ENCODE assay signal across 21 cellular contexts in the genomic region with DNA sequence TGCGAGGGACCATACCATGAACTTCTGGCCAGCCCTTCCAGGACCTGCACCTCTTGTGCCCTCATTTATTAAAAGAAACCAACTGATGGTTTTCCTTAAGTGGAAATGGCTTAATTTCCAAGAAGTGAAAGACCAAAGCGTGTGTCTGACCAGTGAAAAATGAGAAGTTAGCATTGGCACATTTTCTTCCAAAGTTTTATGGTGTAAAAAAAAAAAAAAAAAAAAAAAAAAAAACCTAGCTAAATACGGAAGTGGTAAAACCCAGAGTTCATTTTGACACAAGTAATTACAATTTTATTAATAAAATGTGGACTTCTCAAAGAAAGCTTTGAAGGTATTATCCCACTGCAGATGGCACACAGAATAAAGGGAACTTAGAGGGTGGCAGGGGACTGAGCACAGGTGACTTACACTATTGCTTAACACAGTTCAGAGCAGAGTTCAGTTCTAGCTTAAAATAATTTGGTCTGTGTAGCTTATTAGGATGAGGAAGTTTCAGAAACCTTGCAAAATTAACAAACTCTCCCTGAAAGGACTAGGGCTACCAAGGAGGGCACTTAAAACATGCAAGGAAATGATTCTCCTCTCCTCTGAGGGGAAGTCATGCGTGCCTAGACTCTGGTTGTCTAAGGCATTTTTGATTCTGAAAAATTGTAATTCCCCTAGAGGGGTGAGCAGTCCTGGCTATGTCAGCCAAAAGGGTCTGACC. TPM values are rescaled to one million over a fixed set of nuclear protein-coding genes. Genes with fewer than 3 reads are reported as not detected.
DNase-seq lines count a peak whose midpoint lies in the region; ATAC-seq and TF ChIP-seq lines count a peak whose summit lies in the region.
"Had no signal": no experiment of that assay in that cellular context is flagged by ENCODE, and none has a peak within 500 bp of the region (broad histone marks: within the 10 kb centered on the region; RNA-seq: fewer than 3 reads in every experiment).

No MANE protein-coding gene starts in this region.

- POLR2A ChIA-PET in activated CD8-positive, alpha-beta T cell treated with anti-CD3 and anti-CD28 coated beads, Interleukin-2, amount 10 ng/mL, durations not matched to agents 7 days and 5 days (lab: Charles Lee), result no interaction called here

- 73% methylated on average over 3 of the region's 4 CpGs for WGBS in right lobe of liver (ENCODE audit: insufficient coverage, low coverage, low lambda C conversion rate, missing lambda C conversion rate)
- WGBS in esophagus squamous epithelium, 2 donors, result 74 to 84% methylated on average over 4 of the region's 4 CpGs

- H3K36me3 ChIP-seq in right lobe of liver (no peaks in the 10 kb centered on the region), esophagus squamous epithelium (peaks cover 0 to 25% (median 0%) of the 10 kb centered on the region in 3 donors)

- CTCF ChIA-PET in activated CD8-positive, alpha-beta T cell treated with anti-CD3 and anti-CD28 coated beads, Interleukin-2, amount 10 ng/mL, durations not matched to agents 7 days and 5 days (lab: Charles Lee), result interaction anchor here (1.2 kb wide), 1 partner anchor 11 kb away, joined by 4 read pairs; no protein-coding TSS in a partner anchor

- DNase-seq in AML-193 (lab: John Stamatoyannopoulos, UW) (peak; percentile 93 to 96), Kasumi-1 (lab: John Stamatoyannopoulos, UW) (peak; percentile 61 to 67), T-helper 17 cell (no peak), right lobe of liver (no peak), AG08395 (ENCODE audit: low spot score) (no peak), esophagus squamous epithelium (lab: John Stamatoyannopoulos, UW) (no peak)
- no peak for DNase-seq in activated CD8-positive, alpha-beta T cell treated with anti-CD3 and anti-CD28 coated beads, Interleukin-2, amount 10 ng/mL, durations not matched to agents 7 days and 5 days
- DNase-seq: activated CD4-positive, alpha-beta T cell treated with anti-CD3 and anti-CD28 coated beads for 36 hours; activated CD8-positive, alpha-beta memory T cell treated with anti-CD3 and anti-CD28 coated beads, Interleukin-2, amount 10 ng/mL, durations not matched to agents 7 days and 5 days; CD4-positive, alpha-beta memory T cell; DMS79; HFFc6; NCI-H187 treated with DMSO at 0.1 percent for 48 hours; NCI-H446; stimulated activated CD4-positive, alpha-beta T cell treated with anti-CD3 and anti-CD28 coated beads, Interleukin-15, amount 100 ng/mL, for 24 hours; stimulated activated naive CD8-positive, alpha-beta T cell treated with anti-CD3 and anti-CD28 coated beads, Interleukin-15, Interleukin-2, amounts not matched to agents 100 U/mL and 50 U/mL, for 24 hours; T-helper 9 cell; transverse colon had no signal

- H3K4me3 ChIP-seq in right lobe of liver (no peak overlapping the region), esophagus squamous epithelium (no peak overlapping the region)
- H3K4me3 ChIP-seq: transverse colon had no signal

- H3K4me1 Mint-ChIP-seq in T-helper 17 cell, result no peaks in the 10 kb centered on the region
- peaks cover 11% of the 10 kb centered on the region for H3K4me1 Mint-ChIP-seq in activated CD8-positive, alpha-beta T cell treated with anti-CD3 and anti-CD28 coated beads, Interleukin-2, amount 10 ng/mL, durations not matched to agents 7 days and 5 days (ENCODE audit: low read depth)
- H3K4me1 Mint-ChIP-seq: nephron had no signal

- peaks cover 4% of the 10 kb centered on the region for H3K36me3 Mint-ChIP-seq in T-helper 17 cell (ENCODE audit: low read depth)
- H3K36me3 Mint-ChIP-seq in activated CD8-positive, alpha-beta T cell treated with anti-CD3 and anti-CD28 coated beads, Interleukin-2, amount 10 ng/mL, durations not matched to agents 7 days and 5 days (ENCODE audit: low read depth), result peaks cover 3% of the 10 kb centered on the region
- H3K36me3 Mint-ChIP-seq: activated CD8-positive, alpha-beta memory T cell treated with anti-CD3 and anti-CD28 coated beads, Interleukin-2, amount 10 ng/mL, durations not matched to agents 7 days and 5 days had no signal

- H3K4me3 Mint-ChIP-seq in T-helper 17 cell, result no peak overlapping the region
- H3K4me3 Mint-ChIP-seq in activated CD8-positive, alpha-beta T cell treated with anti-CD3 and anti-CD28 coated beads, Interleukin-2, amount 10 ng/mL, durations not matched to agents 7 days and 5 days, result no peak overlapping the region
- H3K4me3 Mint-ChIP-seq: activated CD4-positive, alpha-beta T cell treated with anti-CD3 and anti-CD28 coated beads for 36 hours; activated CD8-positive, alpha-beta memory T cell treated with anti-CD3 and anti-CD28 coated beads, Interleukin-2, amount 10 ng/mL, durations not matched to agents 7 days and 5 days; CD4-positive, alpha-beta memory T cell; HFFc6; nephron had no signal

- no peaks in the 10 kb centered on the region for H3K27me3 ChIP-seq in right lobe of liver
- no peaks in the 10 kb centered on the region for H3K27me3 ChIP-seq in esophagus squamous epithelium
- H3K27me3 ChIP-seq: transverse colon had no signal

- intact Hi-C loops in right lobe of liver (cut with DNase I) (no loop called here), esophagus squamous epithelium (cut with DNase I) (no loop called here)

- no peak overlapping the region for H3K27ac Mint-ChIP-seq in T-helper 17 cell
- no peak overlapping the region for H3K27ac Mint-ChIP-seq in activated CD8-positive, alpha-beta T cell treated with anti-CD3 and anti-CD28 coated beads, Interleukin-2, amount 10 ng/mL, durations not matched to agents 7 days and 5 days
- H3K27ac Mint-ChIP-seq: activated CD4-positive, alpha-beta T cell treated with anti-CD3 and anti-CD28 coated beads for 36 hours; activated CD8-positive, alpha-beta memory T cell treated with anti-CD3 and anti-CD28 coated beads, Interleukin-2, amount 10 ng/mL, durations not matched to agents 7 days and 5 days; activated T-helper 2 cell treated with anti-CD3 and anti-CD28 coated beads, Interferon-gamma antibody, Interleukin-2, Interleukin-4, amounts not matched to agents 10 μg/mL and 5 μg/mL and 100 μg/mL, durations not matched to agents 14 hours and 24 hours and 36 hours; CD4-positive, alpha-beta memory T cell; HFFc6; nephron had no signal

- H3K4me1 ChIP-seq in right lobe of liver (peaks cover 0 to 10% (median 0%) of the 10 kb centered on the region in 4 donors), esophagus squamous epithelium (no peaks in the 10 kb centered on the region)
- H3K4me1 ChIP-seq: transverse colon had no signal

- H3K27me3 Mint-ChIP-seq in T-helper 17 cell, result no peaks in the 10 kb centered on the region
- no peaks in the 10 kb centered on the region for H3K27me3 Mint-ChIP-seq in activated CD8-positive, alpha-beta T cell treated with anti-CD3 and anti-CD28 coated beads, Interleukin-2, amount 10 ng/mL, durations not matched to agents 7 days and 5 days (ENCODE audit: low read depth)
- H3K27me3 Mint-ChIP-seq: activated CD4-positive, alpha-beta T cell treated with anti-CD3 and anti-CD28 coated beads for 36 hours; activated CD8-positive, alpha-beta memory T cell treated with anti-CD3 and anti-CD28 coated beads, Interleukin-2, amount 10 ng/mL, durations not matched to agents 7 days and 5 days; CD4-positive, alpha-beta memory T cell had no signal

- H3K9me3 ChIP-seq in T-helper 17 cell (ENCODE audit: control insufficient read depth, low read length, poor library complexity, severe bottlenecking) (no peaks in the 10 kb centered on the region), right lobe of liver (no peaks in the 10 kb centered on the region), esophagus squamous epithelium (no peaks in the 10 kb centered on the region)
- H3K9me3 ChIP-seq: transverse colon had no signal

- ATAC-seq in T-helper 17 cell (peak; percentile 27), right lobe of liver (peak; percentile 83 to 95 (median 90)), HG03135 (IDR thresholded peaks at IDR 0.05; ENCODE audit: unreplicated experiment) (no peak)
- ATAC-seq in activated CD8-positive, alpha-beta T cell treated with anti-CD3 and anti-CD28 coated beads, Interleukin-2, amount 10 ng/mL, durations not matched to agents 7 days and 5 days, result no peak
- ATAC-seq: activated CD4-positive, alpha-beta T cell treated with anti-CD3 and anti-CD28 coated beads for 36 hours; activated CD8-positive, alpha-beta memory T cell treated with anti-CD3 and anti-CD28 coated beads, Interleukin-2, amount 10 ng/mL, durations not matched to agents 7 days and 5 days; stimulated activated naive CD8-positive, alpha-beta T cell treated with anti-CD3 and anti-CD28 coated beads, Interleukin-15, Interleukin-2, amounts not matched to agents 100 U/mL and 50 U/mL, for 24 hours had no signal

- TF ChIP-seq POLR2A in right lobe of liver (IDR thresholded peaks at IDR 0.05), result no peak
- TF ChIP-seq POLR2A in esophagus squamous epithelium (IDR thresholded peaks at IDR 0.05), result no peak

- H3K9me3 Mint-ChIP-seq in activated CD8-positive, alpha-beta T cell treated with anti-CD3 and anti-CD28 coated beads, Interleukin-2, amount 10 ng/mL, durations not matched to agents 7 days and 5 days (ENCODE audit: insufficient read depth), result no peaks in the 10 kb centered on the region
- H3K9me3 Mint-ChIP-seq: activated T-helper 2 cell treated with anti-CD3 and anti-CD28 coated beads, Interferon-gamma antibody, Interleukin-2, Interleukin-4, amounts not matched to agents 10 μg/mL and 5 μg/mL and 100 μg/mL, durations not matched to agents 14 hours and 24 hours and 36 hours; CD4-positive, alpha-beta memory T cell; HFFc6; nephron had no signal

- no peak for TF ChIP-seq CTCF in right lobe of liver (IDR thresholded peaks at IDR 0.05)
- TF ChIP-seq CTCF in esophagus squamous epithelium (IDR thresholded peaks at IDR 0.05), result no peak

- H3K27ac ChIP-seq in right lobe of liver (peak overlapping the region in 1 of 3 donors; percentile 10), esophagus squamous epithelium (peak overlapping the region in 1 of 4 donors; percentile 9)
- H3K27ac ChIP-seq: transverse colon had no signal

RNA-seq across cellular contexts. Expression of a gene that starts 42.2 kb away (rescaled TPM):
- total RNA-seq in T-helper 17 cell (10 to 100 TPM; 46.6 to 76.5 TPM), right lobe of liver (10 to 100 TPM; 11.6 to 15.2 (median 12.4) TPM), esophagus squamous epithelium (10 to 100 TPM in 3 of 4 donors, 1 to 10 TPM in 1; 7.8 to 28.8 (median 22.6) TPM)
- 10 to 100 TPM; 23.1 to 23.9 TPM for total RNA-seq in activated CD8-positive, alpha-beta T cell treated with anti-CD3 and anti-CD28 coated beads, Interleukin-2, amount 10 ng/mL, durations not matched to agents 7 days and 5 days

Comparison
In these comparisons a context has a peak if more than half of its experiments do, and no peak if none do; other contexts are left out.
1. DNase-seq: peak in AML-193 (2 of 2) and Kasumi-1 (2 of 2); none in T-helper 17 cell (0 of 3), right lobe of liver (0 of 3), AG08395 (single experiment), esophagus squamous epithelium (single experiment) and activated CD8-positive, alpha-beta T cell treated with anti-CD3 and anti-CD28 coated beads, Interleukin-2, amount 10 ng/mL, durations not matched to agents 7 days and 5 days (single experiment).
2. ATAC-seq: peak in T-helper 17 cell (single experiment) and right lobe of liver (4 of 4); none in HG03135 (single experiment) and activated CD8-positive, alpha-beta T cell treated with anti-CD3 and anti-CD28 coated beads, Interleukin-2, amount 10 ng/mL, durations not matched to agents 7 days and 5 days (single experiment).